In genomic region chr14:101945171-101945570, GRCh38 we compare ENCODE assay signal across 1 cellular context.
TF ChIP-seq lines count a peak whose summit lies in the region.

No MANE protein-coding gene starts in this region.

TF ChIP-seq in HEK293T, 16 proteins besides CTCF, POLR2A, EP300 and RAD21 (continued from another document):
- TF ChIP-seq FOXA1 (IDR thresholded peaks at IDR 0.05), result no peak
- TF ChIP-seq LEF1 (IDR thresholded peaks at IDR 0.05; ENCODE audit: borderline replicate concordance), result no peak
- no peak for TF ChIP-seq NFRKB (IDR thresholded peaks at IDR 0.05)
- TF ChIP-seq PKNOX1 (IDR thresholded peaks at IDR 0.05), result no peak
- no peak for TF ChIP-seq HDGF (IDR thresholded peaks at IDR 0.05; ENCODE audit: borderline replicate concordance)
- no peak for TF ChIP-seq FOXM1 (IDR thresholded peaks at IDR 0.05; ENCODE audit: borderline replicate concordance)
- no peak for TF ChIP-seq SP1 (IDR thresholded peaks at IDR 0.05)
- TF ChIP-seq L3MBTL2 (conservative IDR thresholded peaks at IDR 0.05), result no peak
